ENCODE assay signal across 8 cellular contexts in genomic region chr6:83065511-83066192, GRCh38. TPM values are rescaled to one million over a fixed set of nuclear protein-coding genes. Genes with fewer than 3 reads are reported as not detected.
DNase-seq lines count a peak whose midpoint lies in the region; ATAC-seq and TF ChIP-seq lines count a peak whose summit lies in the region.

A gene with protein sequence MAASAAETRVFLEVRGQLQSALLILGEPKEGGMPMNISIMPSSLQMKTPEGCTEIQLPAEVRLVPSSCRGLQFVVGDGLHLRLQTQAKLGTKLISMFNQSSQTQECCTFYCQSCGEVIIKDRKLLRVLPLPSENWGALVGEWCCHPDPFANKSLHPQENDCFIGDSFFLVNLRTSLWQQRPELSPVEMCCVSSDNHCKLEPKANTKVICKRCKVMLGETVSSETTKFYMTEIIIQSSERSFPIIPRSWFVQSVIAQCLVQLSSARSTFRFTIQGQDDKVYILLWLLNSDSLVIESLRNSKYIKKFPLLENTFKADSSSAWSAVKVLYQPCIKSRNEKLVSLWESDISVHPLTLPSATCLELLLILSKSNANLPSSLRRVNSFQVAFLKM (minus strand): TSS chr6:83065841. CDS start chr6:83065718, 123 bp downstream.

- peaks cover 2% of the 10 kb centered on the region in 2 donors for H3K36me3 Mint-ChIP-seq in CD14-positive monocyte
- H3K36me3 Mint-ChIP-seq in activated CD4-positive, alpha-beta memory T cell treated with anti-CD3 and anti-CD28 coated beads for 36 hours, result peaks cover 4% of the 10 kb centered on the region
- H3K36me3 Mint-ChIP-seq in memory B cell, result peaks cover 4% of the 10 kb centered on the region

- H3K36me3 ChIP-seq in ectodermal cell (ENCODE audit: control insufficient read depth, insufficient read depth, low read length), result no peaks in the 10 kb centered on the region

- DNase-seq in CD14-positive monocyte (ENCODE audit: low spot score) (peak; percentile 85), NCI-H69 (lab: John Stamatoyannopoulos, UW) (peak; percentile 91), memory B cell (ENCODE audit: low spot score in 2 of 2) (peak; percentile 95 to 99)
- DNase-seq in activated CD4-positive, alpha-beta memory T cell treated with anti-CD3 and anti-CD28 coated beads for 36 hours, result peak; percentile 94
- peak; percentile 90 for DNase-seq in stimulated activated CD8-positive, alpha-beta memory T cell treated with anti-CD3 and anti-CD28 coated beads, Interleukin-12 subunit alpha, Interleukin-12 subunit beta, amount 100 ng/mL, for 1 hour (ENCODE audit: low read depth)

- CTCF ChIA-PET in activated CD4-positive, alpha-beta memory T cell treated with anti-CD3 and anti-CD28 coated beads for 36 hours (lab: Charles Lee), result interaction anchor here (0.6 to 6.6 kb wide), 53 partner anchors 8 to 1162 kb away, joined by 3 to 167 read pairs (median 4); partner anchors contain the start of genes CEP162, IBTK, PGM3 and PRSS35

- no peaks in the 10 kb centered on the region for H3K9me3 ChIP-seq in ectodermal cell (ENCODE audit: control insufficient read depth, low read length)

- TF ChIP-seq CTCF in CD14-positive monocyte (IDR thresholded peaks at IDR 0.05), result peak; percentile 96

- POLR2A ChIA-PET in activated CD4-positive, alpha-beta memory T cell treated with anti-CD3 and anti-CD28 coated beads for 36 hours (lab: Charles Lee), result interaction anchor here (0.9 to 1.7 kb wide), 5 partner anchors 12 to 817 kb away, joined by 3 to 4 read pairs (median 3); partner anchors contain the start of genes PGM3 and RWDD2A

- H3K9me3 Mint-ChIP-seq in CD14-positive monocyte, result peaks cover 0 to 2% (median 0%) of the 10 kb centered on the region in 7 donors
- no peaks in the 10 kb centered on the region for H3K9me3 Mint-ChIP-seq in activated CD4-positive, alpha-beta memory T cell treated with anti-CD3 and anti-CD28 coated beads for 36 hours
- H3K9me3 Mint-ChIP-seq in memory B cell, result no peaks in the 10 kb centered on the region

- peaks cover 10% of the 10 kb centered on the region for H3K4me1 ChIP-seq in ectodermal cell (ENCODE audit: control insufficient read depth, insufficient read depth, low read length)

- H3K4me3 ChIP-seq in ectodermal cell (ENCODE audit: insufficient read depth, low read depth, low read length), result peak within 1 kb of the TSS; percentile 73

- H3K4me1 Mint-ChIP-seq in CD14-positive monocyte (peaks cover 32% of the 10 kb centered on the region), memory B cell (peaks cover 27% of the 10 kb centered on the region)
- H3K4me1 Mint-ChIP-seq in activated CD4-positive, alpha-beta memory T cell treated with anti-CD3 and anti-CD28 coated beads for 36 hours (ENCODE audit: low read depth), result peaks cover 36% of the 10 kb centered on the region

- 4% methylated on average over 48 of the region's 48 CpGs for WGBS in ectodermal cell, 2 experiments

- H3K27ac ChIP-seq in ectodermal cell (ENCODE audit: insufficient read depth, low read depth, low read length, poor library complexity, severe bottlenecking), result peak within 1 kb of the TSS; percentile 41

- H3K27me3 Mint-ChIP-seq in CD14-positive monocyte (ENCODE audit: low read depth in 3 of 3) (peaks cover 0 to 2% (median 0%) of the 10 kb centered on the region in 3 donors), memory B cell (no peaks in the 10 kb centered on the region)
- no peaks in the 10 kb centered on the region for H3K27me3 Mint-ChIP-seq in activated CD4-positive, alpha-beta memory T cell treated with anti-CD3 and anti-CD28 coated beads for 36 hours

- ATAC-seq in HG03378 (IDR thresholded peaks at IDR 0.05; ENCODE audit: unreplicated experiment) (peak; percentile 60), memory B cell (ENCODE audit: low read depth) (peak; percentile 65)

- no peaks in the 10 kb centered on the region for H3K27me3 ChIP-seq in ectodermal cell (ENCODE audit: control insufficient read depth, insufficient read depth, low read length, poor library complexity, severe bottlenecking)

- H3K27ac Mint-ChIP-seq in CD14-positive monocyte (peak within 1 kb of the TSS in 5 of 7 donors; percentile 62 to 83 (median 73)), memory B cell (peak within 1 kb of the TSS; percentile 85)
- H3K27ac Mint-ChIP-seq in activated CD4-positive, alpha-beta memory T cell treated with anti-CD3 and anti-CD28 coated beads for 36 hours, result peak within 1 kb of the TSS; percentile 54

- TF ChIP-seq POLR2A in GM19193 (IDR thresholded peaks at IDR 0.05; ENCODE audit: extremely low read depth, insufficient read depth, insufficient read length), result peak; percentile 77

- H3K4me3 Mint-ChIP-seq in CD14-positive monocyte (peak within 1 kb of the TSS; percentile 90 to 91), memory B cell (peak within 1 kb of the TSS; percentile 92)
- H3K4me3 Mint-ChIP-seq in activated CD4-positive, alpha-beta memory T cell treated with anti-CD3 and anti-CD28 coated beads for 36 hours, result peak within 1 kb of the TSS; percentile 85

- intact Hi-C loops in CD14-positive monocyte (cut with micrococcal nuclease), result loop anchor here (5.0 to 10.0 kb wide), 5 partner anchors 127 to 1162 kb away; partner anchors contain the start of genes CEP162 (in 2 of the 2), IBTK (in 2 of the 2), PGM3 (in 2 of the 2) and RWDD2A (in 2 of the 2)
- intact Hi-C loops in activated CD4-positive, alpha-beta memory T cell treated with anti-CD3 and anti-CD28 coated beads for 36 hours (cut with micrococcal nuclease), result loop anchor here (1.0 to 5.0 kb wide), 3 partner anchors 792 to 1162 kb away; partner anchors contain the start of genes CEP162 and CYB5R4

RNA-seq across cellular contexts. Expression of the gene that starts here (rescaled TPM):
- 1 to 10 TPM; 1.1 to 1.7 TPM for polyA plus RNA-seq in CD14-positive monocyte
- total RNA-seq in activated CD4-positive, alpha-beta memory T cell treated with anti-CD3 and anti-CD28 coated beads for 36 hours, result 1 to 10 TPM; 5.2 to 6.3 TPM
- polyA plus RNA-seq in ectodermal cell (2013, experiment 1 of 4), result 49.9 TPM
- polyA plus RNA-seq in ectodermal cell (2013, experiment 2 of 4), result 60.7 TPM
- polyA plus RNA-seq in ectodermal cell (2013, experiment 3 of 4), result 39.4 TPM
- polyA plus RNA-seq in ectodermal cell (2013, experiment 4 of 4), result 50.3 TPM

Comparison
In these comparisons a context has a peak if more than half of its experiments do, and no peak if none do; other contexts are left out.
1. Peak in every context shown above with its lines: DNase-seq, ATAC-seq, H3K4me3 ChIP-seq and H3K27ac ChIP-seq.